31 cellular contexts compared by ENCODE assay signal in genomic region chr14:57938533-57938932, GRCh38.
"Had no signal": no experiment of that assay in that cellular context is flagged by ENCODE, and none has a peak within 500 bp of the region (broad histone marks: within the 10 kb centered on the region; RNA-seq: fewer than 3 reads in every experiment).

No MANE protein-coding gene starts in this region.

- H3K36me3 ChIP-seq: brain microvascular endothelial cell, esophagus squamous epithelium, gastroesophageal sphincter, heart left ventricle, WERI-Rb-1 had no signal

- H3K27ac ChIP-seq: brain microvascular endothelial cell, epithelial cell of prostate, esophagus squamous epithelium, gastroesophageal sphincter, heart left ventricle, WERI-Rb-1 had no signal

- ATAC-seq: activated CD4-positive, CD25-positive, alpha-beta regulatory T cell treated with anti-CD3 and anti-CD28 coated beads, Interleukin-2, amount 50 U/mL, for 24 hours; activated CD8-positive, alpha-beta T cell treated with anti-CD3 and anti-CD28 coated beads for 36 hours; activated T-cell treated with anti-CD3 and anti-CD28 coated beads, Interleukin-2, amount 50 U/mL, for 4 hours; activated T-helper 17 cell treated with anti-CD3 and anti-CD28 coated beads, Interleukin-2, amount 50 U/mL, for 72 hours; gastroesophageal sphincter; heart left ventricle had no signal

- FAIRE-seq: astrocyte, colon, endometrium, endothelial cell of umbilical vein had no signal

- H3K9me3 ChIP-seq: esophagus squamous epithelium, gastroesophageal sphincter, heart left ventricle had no signal

- H3K4me3 ChIP-seq: esophagus squamous epithelium, gastroesophageal sphincter, heart left ventricle had no signal

- H3K4me1 ChIP-seq: esophagus squamous epithelium, gastroesophageal sphincter, heart left ventricle had no signal

- H3K27me3 ChIP-seq: brain microvascular endothelial cell, esophagus squamous epithelium, gastroesophageal sphincter, heart left ventricle had no signal

- DNase-seq: activated B cell treated with CpG ODN at 0.5 μM for 24 hours; activated CD4-positive, alpha-beta T cell treated with anti-CD3 and anti-CD28 coated beads for 48 hours; activated CD4-positive, alpha-beta T cell treated with anti-CD3 and anti-CD28 coated beads, Interleukin-2, amount 50 U/mL, for 1 hour; activated CD4-positive, alpha-beta T cell treated with anti-CD3 and anti-CD28 coated beads, Interleukin-2, amount 50 U/mL, for 48 hours; activated CD8-positive, alpha-beta memory T cell treated with anti-CD3 and anti-CD28 coated beads for 24 hours; activated CD8-positive, alpha-beta T cell treated with anti-CD3 and anti-CD28 coated beads for 36 hours; activated effector memory CD4-positive, alpha-beta T cell treated with Interleukin-2 at 50 U/mL for 16 hours; activated gamma-delta T cell treated with Interleukin-2 at 50 U/mL for 16 hours; activated naive CD4-positive, alpha-beta T cell treated with anti-CD3 and anti-CD28 coated beads, Interleukin-2, amount 50 U/mL, for 16 hours; activated naive CD4-positive, alpha-beta T cell treated with Interleukin-2 at 50 U/mL for 16 hours; activated T-cell treated with anti-CD3 and anti-CD28 coated beads, Interleukin-2, amount 50 U/mL, for 4 hours; amniotic stem cell; anterior cingulate cortex; brain microvascular endothelial cell; cortex of kidney; dermis blood vessel endothelial cell; effector CD4-positive, alpha-beta T cell; esophagus squamous epithelium; foreskin melanocyte; heart left ventricle; hypothalamus; T1000; WERI-Rb-1 had no signal
